Comparison of ENCODE assay signal across 30 cellular contexts in the genomic region with DNA sequence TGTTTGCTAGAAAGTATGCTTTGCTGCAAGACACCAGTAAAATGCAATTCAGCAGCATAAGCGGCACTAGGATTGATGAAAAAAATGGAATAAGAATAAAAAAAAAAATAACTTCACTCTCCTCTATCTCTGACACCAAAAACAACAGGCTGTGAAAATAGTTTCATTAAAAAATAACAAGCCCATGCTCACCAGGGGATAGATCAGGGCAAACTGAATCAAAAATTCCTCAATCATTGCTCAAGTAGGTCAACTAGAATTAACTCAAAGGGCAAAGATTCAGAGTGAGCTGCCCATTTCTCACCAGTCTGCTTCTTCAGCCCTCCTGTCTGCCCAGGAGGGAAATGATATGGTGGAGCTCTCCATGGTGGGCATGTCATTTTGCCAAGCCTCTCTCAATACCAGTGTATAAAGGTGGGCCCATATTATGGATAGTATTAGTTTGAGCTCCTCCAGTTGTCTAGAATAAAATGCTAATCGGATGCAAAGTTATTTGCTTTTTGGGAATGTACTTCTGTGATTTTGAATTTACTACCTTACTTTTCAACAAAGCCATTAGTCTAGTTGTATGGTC.
"Had no signal": no experiment of that assay in that cellular context is flagged by ENCODE, and none has a peak within 500 bp of the region (broad histone marks: within the 10 kb centered on the region; RNA-seq: fewer than 3 reads in every experiment).

No MANE protein-coding gene starts in this region.

- H3K9me3 ChIP-seq: breast epithelium, left lung, mucosa of descending colon, neutrophil, spleen, thoracic aorta, uterus had no signal

- H3K27me3 Mint-ChIP-seq: activated CD8-positive, alpha-beta memory T cell treated with anti-CD3 and anti-CD28 coated beads, Interleukin-2, amount 10 ng/mL, durations not matched to agents 7 days and 5 days; activated naive CD4-positive, alpha-beta T cell treated with anti-CD3 and anti-CD28 coated beads, Interleukin-2, amount 50 U/mL, for 24 hours; activated naive CD8-positive, alpha-beta T cell treated with anti-CD3 and anti-CD28 coated beads, Interleukin-2, amount 50 U/mL, for 24 hours; progenitor cell of endocrine pancreas had no signal

- FAIRE-seq: colon, frontal cortex, islet of Langerhans had no signal

- H3K4me3 ChIP-seq: breast epithelium, left lung, lung, mucosa of descending colon, spleen, thoracic aorta, uterus had no signal

- H3K4me1 ChIP-seq: breast epithelium, left lung, spleen, uterus had no signal

- ATAC-seq: activated CD4-positive, alpha-beta T cell treated with anti-CD3 and anti-CD28 coated beads for 36 hours; activated CD8-positive, alpha-beta memory T cell treated with anti-CD3 and anti-CD28 coated beads, Interleukin-2, amount 10 ng/mL, durations not matched to agents 7 days and 5 days; activated CD8-positive, alpha-beta T cell treated with anti-CD3 and anti-CD28 coated beads, Interleukin-2, amount 10 ng/mL, durations not matched to agents 7 days and 5 days; activated naive CD8-positive, alpha-beta T cell treated with anti-CD3 and anti-CD28 coated beads, Interleukin-2, amount 50 U/mL, for 24 hours; left lung; mucosa of descending colon had no signal

- H3K36me3 Mint-ChIP-seq: activated CD8-positive, alpha-beta memory T cell treated with anti-CD3 and anti-CD28 coated beads, Interleukin-2, amount 10 ng/mL, durations not matched to agents 7 days and 5 days; activated naive CD4-positive, alpha-beta T cell treated with anti-CD3 and anti-CD28 coated beads, Interleukin-2, amount 50 U/mL, for 24 hours had no signal

- H3K9me3 Mint-ChIP-seq: activated naive CD4-positive, alpha-beta T cell treated with anti-CD3 and anti-CD28 coated beads, Interleukin-2, amount 50 U/mL, for 24 hours; activated naive CD8-positive, alpha-beta T cell treated with anti-CD3 and anti-CD28 coated beads, Interleukin-2, amount 50 U/mL, for 24 hours; activated T-helper 2 cell treated with anti-CD3 and anti-CD28 coated beads, Interferon-gamma antibody, Interleukin-2, Interleukin-4, amounts not matched to agents 10 μg/mL and 5 μg/mL and 100 μg/mL, durations not matched to agents 14 hours and 24 hours and 36 hours; nephron progenitor cell; T-helper 2 cell treated with Interferon-gamma antibody and Interleukin-4, amounts not matched to agents 5 μg/mL and 100 μg/mL, for 36 hours; type B pancreatic cell had no signal

- H3K4me1 Mint-ChIP-seq: activated CD4-positive, alpha-beta T cell treated with anti-CD3 and anti-CD28 coated beads for 36 hours; activated CD8-positive, alpha-beta memory T cell treated with anti-CD3 and anti-CD28 coated beads, Interleukin-2, amount 10 ng/mL, durations not matched to agents 7 days and 5 days; activated naive CD4-positive, alpha-beta T cell treated with anti-CD3 and anti-CD28 coated beads, Interleukin-2, amount 50 U/mL, for 24 hours; activated naive CD8-positive, alpha-beta T cell treated with anti-CD3 and anti-CD28 coated beads, Interleukin-2, amount 50 U/mL, for 24 hours had no signal

- H3K36me3 ChIP-seq: breast epithelium, left lung, neutrophil, spleen, thoracic aorta, uterus had no signal

- H3K27me3 ChIP-seq: breast epithelium, left lung, neutrophil, spleen, uterus had no signal

- DNase-seq: activated CD4-positive, alpha-beta T cell treated with anti-CD3 and anti-CD28 coated beads for 36 hours; activated CD4-positive, CD25-positive, alpha-beta regulatory T cell; activated CD8-positive, alpha-beta memory T cell treated with anti-CD3 and anti-CD28 coated beads, Interleukin-2, amount 10 ng/mL, durations not matched to agents 7 days and 5 days; activated CD8-positive, alpha-beta T cell treated with anti-CD3 and anti-CD28 coated beads, Interleukin-2, amount 10 ng/mL, durations not matched to agents 7 days and 5 days; activated naive CD8-positive, alpha-beta T cell treated with anti-CD3 and anti-CD28 coated beads, Interleukin-2, amount 50 U/mL, for 24 hours; activated T-cell treated with anti-CD3 and anti-CD28 coated beads, Interleukin-2, amount 50 U/mL, for 48 hours; amygdala; central memory CD4-positive, alpha-beta T cell; dermis blood vessel endothelial cell; effector CD4-positive, alpha-beta T cell; left lung; mesendoderm; mucosa of descending colon; nephron progenitor cell; spleen; stimulated activated naive CD4-positive, alpha-beta T cell treated with Interleukin-2 at 50 U/mL for 16 hours; T-helper 1 cell; uterus had no signal

- H3K27ac Mint-ChIP-seq: activated CD4-positive, alpha-beta T cell treated with anti-CD3 and anti-CD28 coated beads for 36 hours; activated CD8-positive, alpha-beta memory T cell treated with anti-CD3 and anti-CD28 coated beads, Interleukin-2, amount 10 ng/mL, durations not matched to agents 7 days and 5 days; activated CD8-positive, alpha-beta T cell treated with anti-CD3 and anti-CD28 coated beads, Interleukin-2, amount 10 ng/mL, durations not matched to agents 7 days and 5 days; activated naive CD4-positive, alpha-beta T cell treated with anti-CD3 and anti-CD28 coated beads, Interleukin-2, amount 50 U/mL, for 24 hours; activated naive CD8-positive, alpha-beta T cell treated with anti-CD3 and anti-CD28 coated beads, Interleukin-2, amount 50 U/mL, for 24 hours; activated T-helper 2 cell treated with anti-CD3 and anti-CD28 coated beads, Interferon-gamma antibody, Interleukin-2, Interleukin-4, amounts not matched to agents 10 μg/mL and 5 μg/mL and 100 μg/mL, durations not matched to agents 14 hours and 24 hours and 36 hours; nephron progenitor cell; progenitor cell of endocrine pancreas; T-helper 2 cell treated with Interferon-gamma antibody and Interleukin-4, amounts not matched to agents 5 μg/mL and 100 μg/mL, for 36 hours; type B pancreatic cell had no signal

- H3K27ac ChIP-seq: breast epithelium, left lung, neutrophil, spleen, thoracic aorta, uterus had no signal

- H3K4me3 Mint-ChIP-seq: activated CD4-positive, alpha-beta T cell treated with anti-CD3 and anti-CD28 coated beads for 36 hours; activated CD8-positive, alpha-beta memory T cell treated with anti-CD3 and anti-CD28 coated beads, Interleukin-2, amount 10 ng/mL, durations not matched to agents 7 days and 5 days; activated CD8-positive, alpha-beta T cell treated with anti-CD3 and anti-CD28 coated beads, Interleukin-2, amount 10 ng/mL, durations not matched to agents 7 days and 5 days; activated naive CD4-positive, alpha-beta T cell treated with anti-CD3 and anti-CD28 coated beads, Interleukin-2, amount 50 U/mL, for 24 hours; activated naive CD8-positive, alpha-beta T cell treated with anti-CD3 and anti-CD28 coated beads, Interleukin-2, amount 50 U/mL, for 24 hours; nephron progenitor cell; T-helper 2 cell treated with Interferon-gamma antibody and Interleukin-4, amounts not matched to agents 5 μg/mL and 100 μg/mL, for 36 hours; type B pancreatic cell had no signal
